8 cellular contexts compared by ENCODE assay signal in the genomic region with DNA sequence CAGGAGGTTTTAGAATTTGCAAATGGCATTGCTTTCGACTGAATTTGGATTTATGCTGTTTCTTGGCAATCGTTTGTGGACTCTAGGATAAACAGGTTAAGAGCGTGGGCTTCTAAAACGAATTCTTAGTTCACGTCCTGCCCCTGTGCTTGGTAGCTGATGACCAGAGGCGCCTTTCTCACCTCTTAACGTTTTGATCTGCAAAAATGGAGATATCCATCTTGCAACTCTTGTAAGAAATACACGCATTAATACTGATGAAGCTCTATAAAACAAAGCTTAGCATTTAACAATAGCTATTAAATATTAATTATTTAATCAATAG. TPM values are rescaled to one million over a fixed set of nuclear protein-coding genes. Genes with fewer than 3 reads are reported as not detected.
DNase-seq lines count a peak whose midpoint lies in the region; ATAC-seq and TF ChIP-seq lines count a peak whose summit lies in the region.

No MANE protein-coding gene starts in this region.

- peak overlapping the region; percentile 95 for H3K27ac ChIP-seq in left ventricle myocardium inferior (replicated peaks)
- peak overlapping the region in 3 of 4 donors; percentile 65 to 87 (median 80) for H3K27ac ChIP-seq in body of pancreas
- H3K27ac ChIP-seq in mesodermal cell (ENCODE audit: low read depth, low read length, severe bottlenecking): no peak overlapping the region
- H3K27ac ChIP-seq in aorta (ENCODE audit: low read depth in 1 of 2, low read length in 2 of 2): no peak overlapping the region

- H3K4me1 ChIP-seq in left ventricle myocardium inferior (peaks cover 82% of the 10 kb centered on the region), body of pancreas (peaks cover 6% of the 10 kb centered on the region), mesodermal cell (ENCODE audit: control insufficient read depth, insufficient read depth, low read length, poor library complexity, severe bottlenecking) (peaks cover 5% of the 10 kb centered on the region), aorta (ENCODE audit: control insufficient read depth in 1 of 2, insufficient read depth in 2 of 2, low read length in 2 of 2) (peaks cover 0 to 4% of the 10 kb centered on the region in 2 donors)

- no peaks in the 10 kb centered on the region for H3K27me3 ChIP-seq in left ventricle myocardium inferior (ENCODE audit: low read depth)
- H3K27me3 ChIP-seq in body of pancreas: no peaks in the 10 kb centered on the region
- no peaks in the 10 kb centered on the region for H3K27me3 ChIP-seq in aorta (ENCODE audit: control insufficient read depth in 1 of 2, insufficient read depth in 2 of 2, low read length in 1 of 2)

- no peak for DNase-seq in left ventricle myocardium inferior
- DNase-seq in Right ventricle myocardium superior: no peak
- no peak for DNase-seq in body of pancreas
- DNase-seq in aorta: no peak
- DNase-seq in NCI-H82 treated with DMSO at 0.1 percent for 48 hours (lab: John Stamatoyannopoulos, UW; ENCODE audit: unreplicated experiment): no peak

- ATAC-seq in Right ventricle myocardium superior (ENCODE audit: poor library complexity): no peak
- no peak for ATAC-seq in body of pancreas
- ATAC-seq in aorta (ENCODE audit: low FRiP score): no peak
- no peak for ATAC-seq in GM21576 (IDR thresholded peaks at IDR 0.05; ENCODE audit: unreplicated experiment)
- no peak for ATAC-seq in HG02610 (IDR thresholded peaks at IDR 0.05; ENCODE audit: unreplicated experiment)

- peak overlapping the region; percentile 89 for H3K4me3 ChIP-seq in left ventricle myocardium inferior
- H3K4me3 ChIP-seq in body of pancreas: peak overlapping the region in 1 of 2 donors; percentile 99
- H3K4me3 ChIP-seq in mesodermal cell (ENCODE audit: extremely low read depth, insufficient read depth, low read length, poor library complexity, severe bottlenecking): peak overlapping the region; percentile 86
- peak overlapping the region; percentile 84 to 98 for H3K4me3 ChIP-seq in aorta (ENCODE audit: low read length in 2 of 2)

- TF ChIP-seq CTCF in left ventricle myocardium inferior (IDR thresholded peaks at IDR 0.05; ENCODE audit: borderline replicate concordance) (no peak), body of pancreas (IDR thresholded peaks at IDR 0.05) (no peak)

- no peaks in the 10 kb centered on the region for H3K36me3 ChIP-seq in left ventricle myocardium inferior
- no peaks in the 10 kb centered on the region for H3K36me3 ChIP-seq in body of pancreas (replicated peaks in 1 of 2; ENCODE audit: insufficient read depth in 1 of 2, low read depth in 2 of 2)
- H3K36me3 ChIP-seq in mesodermal cell (ENCODE audit: control insufficient read depth, insufficient read depth, low read length): no peaks in the 10 kb centered on the region
- H3K36me3 ChIP-seq in aorta (ENCODE audit: control insufficient read depth in 1 of 2, insufficient read depth in 2 of 2, low read length in 1 of 2): no peaks in the 10 kb centered on the region

- H3K9me3 ChIP-seq in left ventricle myocardium inferior (replicated peaks) (no peaks in the 10 kb centered on the region), body of pancreas (no peaks in the 10 kb centered on the region), mesodermal cell (ENCODE audit: control insufficient read depth, low read length) (no peaks in the 10 kb centered on the region), aorta (ENCODE audit: control insufficient read depth, low read length) (no peaks in the 10 kb centered on the region)

- WGBS in body of pancreas, 2 donors: 31 to 33% methylated on average over 8 of the region's 8 CpGs
- WGBS in mesodermal cell (ENCODE audit: insufficient coverage in 2 of 2), 2 experiments: 45 to 47% methylated on average over 6 to 7 of the region's 8 CpGs
- WGBS in aorta, 2 donors: 28 to 32% methylated on average over 8 of the region's 8 CpGs

- intact Hi-C loops in left ventricle myocardium inferior (cut with micrococcal nuclease) (no loop called here), Right ventricle myocardium superior (cut with DNase I) (no loop called here), body of pancreas (cut with DNase I) (no loop called here), aorta (cut with DNase I) (loop anchor here (5.0 to 10.0 kb wide), 5 partner anchors 34 to 309 kb away; a partner anchor contains a TSS)

- no peak for TF ChIP-seq POLR2A in body of pancreas (IDR thresholded peaks at IDR 0.05)

RNA-seq across cellular contexts. Expression of a gene that starts 0.6 kb away (rescaled TPM):
- total RNA-seq in left ventricle myocardium inferior (46.9 TPM), Right ventricle myocardium superior (37.8 TPM), body of pancreas (1 to 10 TPM; 6.5 to 6.6 TPM), aorta (10 to 100 TPM; 37.1 to 43.8 TPM)
- polyA plus RNA-seq in mesodermal cell (2013, experiment 1 of 2): 13.7 TPM
- polyA plus RNA-seq in mesodermal cell (2013, experiment 2 of 2): 12.5 TPM
- 1 to 10 TPM; 6.3 to 6.9 TPM for polyA plus RNA-seq in aorta

Comparison
In these comparisons a context has a peak if more than half of its experiments do, and no peak if none do; other contexts are left out.
1. H3K27ac ChIP-seq: peak in left ventricle myocardium inferior (single experiment) and body of pancreas (3 of 4); none in mesodermal cell (single experiment) and aorta (0 of 2).
2. intact Hi-C loops: an anchor here in aorta (5.0 to 10.0 kb wide); none called in left ventricle myocardium inferior, Right ventricle myocardium superior and body of pancreas.